8 cellular contexts compared by ENCODE assay signal in the genomic region with DNA sequence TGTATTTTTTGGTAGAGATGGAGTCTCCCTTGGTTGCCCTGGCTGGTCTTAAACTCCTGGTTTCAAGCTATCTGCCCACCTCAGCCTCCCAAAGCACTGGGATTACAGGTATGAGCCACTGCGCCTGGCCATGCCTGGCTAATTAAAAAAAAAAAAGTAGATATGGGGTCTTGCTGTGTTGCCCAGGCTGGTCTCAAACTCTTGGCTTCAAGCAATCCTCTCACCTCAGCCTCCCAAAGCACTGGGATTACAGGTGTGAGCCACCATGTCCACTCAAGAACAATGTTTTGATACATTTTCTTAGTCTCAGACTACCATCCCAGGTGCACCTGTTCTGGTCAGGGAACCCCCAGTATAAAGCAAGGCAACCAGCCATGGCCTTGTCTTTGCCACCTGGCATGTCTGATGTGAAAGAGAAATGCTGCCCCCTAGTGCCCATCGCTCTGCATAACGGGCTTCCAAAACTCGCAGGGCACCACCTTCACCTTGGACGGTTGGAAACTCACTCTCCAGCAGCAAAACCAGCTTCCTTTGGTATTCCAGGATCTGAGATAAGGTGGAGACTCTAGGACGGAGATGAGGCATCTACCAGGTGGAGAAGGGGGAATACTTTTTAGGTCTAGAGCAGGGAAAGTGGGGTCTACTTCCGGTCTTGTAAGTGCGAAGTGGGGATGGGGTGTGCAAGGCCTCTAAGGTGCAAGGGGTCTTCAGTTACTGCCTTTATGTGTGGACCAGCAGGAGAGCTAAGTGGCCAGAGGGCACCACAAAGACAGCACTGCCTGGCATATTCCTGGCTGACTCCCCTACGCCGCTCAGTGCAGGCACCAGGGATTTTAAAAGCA. TPM values are rescaled to one million over a fixed set of nuclear protein-coding genes. Genes with fewer than 3 reads are reported as not detected.
DNase-seq lines count a peak whose midpoint lies in the region; ATAC-seq and TF ChIP-seq lines count a peak whose summit lies in the region.

No MANE protein-coding gene starts in this region.

- H3F3A ChIP-seq in GM23248 (ENCODE audit: insufficient read depth): no peaks in the 10 kb centered on the region; the same call in 1 of the 2 replicates
- no peaks in the 10 kb centered on the region for H3F3A ChIP-seq in smooth muscle cell (ENCODE audit: low read depth)

- H3K27me3 ChIP-seq in GM23248 (replicated peaks; ENCODE audit: insufficient read depth) (no peaks in the 10 kb centered on the region), hepatocyte (no peaks in the 10 kb centered on the region), smooth muscle cell (ENCODE audit: low read depth) (peaks cover 4% of the 10 kb centered on the region)

- DNase-seq in ELF-1 (ENCODE audit: low read depth, low spot score) (peak; percentile 89), GM23248 (peak; percentile 82), NCI-H1092 (lab: John Stamatoyannopoulos, UW) (peak; percentile 56), T-helper 22 cell (ENCODE audit: low read depth) (peak; percentile 27), astrocyte of the cerebellum (ENCODE audit: low read depth) (peak; percentile 60), hepatocyte (ENCODE audit: low spot score) (peak; percentile 88), smooth muscle cell (lab: John Stamatoyannopoulos, UW; ENCODE audit: unreplicated experiment) (peak; percentile 25)

- H3K27ac ChIP-seq in GM23248 (peak overlapping the region; percentile 74), hepatocyte (no peak overlapping the region), smooth muscle cell (ENCODE audit: low read depth) (no peak overlapping the region)

- H3K79me2 ChIP-seq in GM23248 (ENCODE audit: insufficient read depth) (0 out of 2 replicates have a peak, but pooled peaks cover 5% of the 10 kb centered on the region), hepatocyte (no peaks in the 10 kb centered on the region), smooth muscle cell (ENCODE audit: low read depth) (no peaks in the 10 kb centered on the region)

- no peak for ATAC-seq in HG03196 (IDR thresholded peaks at IDR 0.05; ENCODE audit: unreplicated experiment)

- TF ChIP-seq CTCF in astrocyte of the cerebellum (IDR thresholded peaks at IDR 0.05; ENCODE audit: low read depth, low read length, missing control alignments): peak; percentile 88
- peak; percentile 88 for TF ChIP-seq CTCF in hepatocyte (IDR thresholded peaks at IDR 0.05; ENCODE audit: poor library complexity)
- peak; percentile 92 for TF ChIP-seq CTCF in smooth muscle cell (IDR thresholded peaks at IDR 0.05; ENCODE audit: borderline replicate concordance, insufficient read depth, poor library complexity, severe bottlenecking)

- H3K4me3 ChIP-seq in GM23248 (no peak overlapping the region), astrocyte of the cerebellum (ENCODE audit: low read depth, low read length) (no peak overlapping the region), hepatocyte (no peak overlapping the region), smooth muscle cell (no peak overlapping the region)

- H3K9me2 ChIP-seq in GM23248 (ENCODE audit: insufficient read depth) (no peaks in the 10 kb centered on the region), hepatocyte (replicated peaks; ENCODE audit: insufficient read depth) (no peaks in the 10 kb centered on the region)

- in situ Hi-C loops in GM23248 (cut with MboI): loop anchor here (10.0 kb wide), 1 partner anchor 183 kb away; no protein-coding TSS in a partner anchor
- in situ Hi-C loops in astrocyte of the cerebellum (cut with HindIII; ENCODE audit: low sequenced_read_pairs): no loop called here

- H3K9me3 ChIP-seq in GM23248 (ENCODE audit: low read depth) (no peaks in the 10 kb centered on the region), hepatocyte (ENCODE audit: low read depth) (no peaks in the 10 kb centered on the region), smooth muscle cell (replicated peaks; ENCODE audit: low read depth) (no peaks in the 10 kb centered on the region)

- H3K9ac ChIP-seq in GM23248 (peak overlapping the region; percentile 44; the same call in 1 of the 2 replicates), smooth muscle cell (ENCODE audit: low read depth) (no peak overlapping the region)

- H4K20me1 ChIP-seq in GM23248 (ENCODE audit: insufficient read depth): no peaks in the 10 kb centered on the region
- H4K20me1 ChIP-seq in hepatocyte (ENCODE audit: insufficient read depth, poor library complexity, severe bottlenecking): no peaks in the 10 kb centered on the region
- no peaks in the 10 kb centered on the region for H4K20me1 ChIP-seq in smooth muscle cell (ENCODE audit: low read depth)

- H2AFZ ChIP-seq in GM23248 (no peak overlapping the region), hepatocyte (no peak overlapping the region), smooth muscle cell (ENCODE audit: low read depth) (no peak overlapping the region)

- H3K36me3 ChIP-seq in GM23248 (ENCODE audit: low read depth) (no peaks in the 10 kb centered on the region), hepatocyte (replicated peaks; ENCODE audit: insufficient read depth, low read depth) (no peaks in the 10 kb centered on the region), smooth muscle cell (ENCODE audit: low read depth) (no peaks in the 10 kb centered on the region)

- H3K4me2 ChIP-seq in GM23248 (ENCODE audit: unreplicated experiment) (no peak overlapping the region), hepatocyte (no peak overlapping the region), smooth muscle cell (no peak overlapping the region)

- H3K4me1 ChIP-seq in GM23248 (ENCODE audit: insufficient read depth): peaks cover 14% of the 10 kb centered on the region
- no peaks in the 10 kb centered on the region for H3K4me1 ChIP-seq in hepatocyte (ENCODE audit: insufficient read depth)
- no peaks in the 10 kb centered on the region for H3K4me1 ChIP-seq in smooth muscle cell (ENCODE audit: low read depth)

- 43 to 44% methylated on average over 10 of the region's 10 CpGs for WGBS in GM23248 (ENCODE audit: low coverage in 1 of 2, low lambda C conversion rate in 2 of 2, missing lambda C conversion rate in 2 of 2), 2 experiments
- 51% methylated on average over 10 of the region's 10 CpGs for WGBS in hepatocyte (ENCODE audit: low lambda C conversion rate, missing lambda C conversion rate)
- WGBS in smooth muscle cell (ENCODE audit: low lambda C conversion rate): 49% methylated on average over 10 of the region's 10 CpGs

RNA-seq across cellular contexts. Expression of gene AFAP1, which starts 47.7 kb away (rescaled TPM):
- total RNA-seq in GM23248 (2014; rRNA removed; shearing (Covaris generic)): 103 and 152 TPM in 2 replicates
- polyA plus RNA-seq in GM23248 (2016; fragmentation: Nextera tagmentation; extraction: Ambion mirVana) (52.0 and 54.4 TPM in 2 replicates), hepatocyte (6.9 and 9.3 TPM in 2 replicates), smooth muscle cell (12.6 and 15.8 TPM in 2 replicates)
- total RNA-seq in hepatocyte (12.6 and 16.2 TPM in 2 replicates), smooth muscle cell (17.9 and 24.8 TPM in 2 replicates)

Comparison
In these comparisons a context has a peak if more than half of its experiments do, and no peak if none do; other contexts are left out.
1. DNase-seq: peak in every context shown above with its lines; median percentile 89 in ELF-1; 88 in hepatocyte; 82 in GM23248; 60 in astrocyte of the cerebellum; 56 in NCI-H1092; 27 in T-helper 22 cell; 25 in smooth muscle cell.